ENCODE assay signal across 8 cellular contexts in genomic region chr7:149422914-149423285, GRCh38. TPM values are rescaled to one million over a fixed set of nuclear protein-coding genes. Genes with fewer than 3 reads are reported as not detected.
DNase-seq lines count a peak whose midpoint lies in the region; ATAC-seq, FAIRE-seq and TF ChIP-seq lines count a peak whose summit lies in the region.

No MANE protein-coding gene starts in this region.

- H3K4me3 ChIP-seq in astrocyte of the cerebellum (ENCODE audit: low read depth, low read length) (peak overlapping the region; percentile 12), lower lobe of right lung (peak overlapping the region; percentile 61), tibial nerve (peak overlapping the region; percentile 21 to 56 (median 44))

- no peak for TF ChIP-seq EP300 in tibial nerve (IDR thresholded peaks at IDR 0.05)

- peak; percentile 6 to 42 for ATAC-seq in lower lobe of right lung

- TF ChIP-seq POLR2A in GM12891 (IDR thresholded peaks at IDR 0.05; ENCODE audit: low read depth, low read length) = no peak
- no peak for TF ChIP-seq POLR2A in tibial nerve (IDR thresholded peaks at IDR 0.05)

- DNase-seq in GM12891 (ENCODE audit: insufficient read length, low spot score) = peak; percentile 39
- DNase-seq in HuH-7.5 (ENCODE audit: low spot score) = peak; percentile 31
- DNase-seq in astrocyte of the cerebellum (ENCODE audit: low read depth) = no peak
- DNase-seq in lower lobe of right lung = peak; percentile 61
- no peak for DNase-seq in tibial nerve (ENCODE audit: low spot score in 2 of 2)
- DNase-seq in cortex of kidney (lab: John Stamatoyannopoulos, UW) = no peak
- DNase-seq in HT-29 (ENCODE audit: low spot score) = no peak
- DNase-seq in NCI-H2171 (lab: John Stamatoyannopoulos, UW) = no peak

- H3K27ac ChIP-seq in lower lobe of right lung (peak overlapping the region; percentile 71), tibial nerve (peak overlapping the region in 2 of 4 donors; percentile 9 to 32)

- peak; percentile 28 for FAIRE-seq in GM12891 (lab: Jason Lieb, UNC)

- no peak for TF ChIP-seq CTCF in astrocyte of the cerebellum (IDR thresholded peaks at IDR 0.05; ENCODE audit: low read depth, low read length, missing control alignments)
- no peak for TF ChIP-seq CTCF in lower lobe of right lung (IDR thresholded peaks at IDR 0.05)
- TF ChIP-seq CTCF in tibial nerve (IDR thresholded peaks at IDR 0.05) = no peak

- H3K4me1 ChIP-seq in lower lobe of right lung (peaks cover 17% of the 10 kb centered on the region), tibial nerve (peaks cover 0 to 18% (median 2%) of the 10 kb centered on the region in 4 donors)

- H3K27me3 ChIP-seq in lower lobe of right lung (ENCODE audit: low read depth) = no peaks in the 10 kb centered on the region
- peaks cover 0 to 11% of the 10 kb centered on the region in 2 donors for H3K27me3 ChIP-seq in tibial nerve

- no peaks in the 10 kb centered on the region for H3K9me3 ChIP-seq in lower lobe of right lung
- no peaks in the 10 kb centered on the region for H3K9me3 ChIP-seq in tibial nerve

- H3K36me3 ChIP-seq in lower lobe of right lung (no peaks in the 10 kb centered on the region), tibial nerve (peaks cover 0 to 6% (median 0%) of the 10 kb centered on the region in 3 donors)

- WGBS in tibial nerve, 2 donors = 4 to 14% methylated on average over 20 to 34 of the region's 34 CpGs

- intact Hi-C loops in lower lobe of right lung (cut with DNase I) = no loop called here

- in situ Hi-C loops in astrocyte of the cerebellum (cut with HindIII; ENCODE audit: low sequenced_read_pairs) = no loop called here

TF ChIP-seq in GM12891, 5 proteins besides CTCF, POLR2A, EP300 and RAD21:
- TF ChIP-seq PAX5 (IDR thresholded peaks at IDR 0.05; ENCODE audit: insufficient read depth, low read length, severe bottlenecking) (no peak), POU2F2 (IDR thresholded peaks at IDR 0.05; ENCODE audit: low read depth, low read length) (no peak), SPI1 (IDR thresholded peaks at IDR 0.05; ENCODE audit: low read depth, low read length) (no peak), TAF1 (IDR thresholded peaks at IDR 0.05; ENCODE audit: low read depth, low read length) (no peak), POLR2AphosphoS5 (IDR thresholded peaks at IDR 0.05; ENCODE audit: low read depth, low read length) (no peak)

RNA-seq across cellular contexts. Expression of gene ZNF777, which starts 38.0 kb away (rescaled TPM):
- 6.1 TPM for polyA plus RNA-seq in GM12891 (2012; ENCODE audit: low read depth, missing spikeins)
- total RNA-seq in lower lobe of right lung (8.6 TPM), tibial nerve (10 to 100 TPM in 2 of 4 donors, 1 to 10 TPM in 2; 7.3 to 12.2 (median 9.6) TPM)
- total RNA-seq in HT-29 (2014; rRNA removed; shearing (Covaris generic)) = 9.9 and 12.2 TPM in 2 replicates

Comparison
In these comparisons a context has a peak if more than half of its experiments do, and no peak if none do; other contexts are left out.
1. DNase-seq: peak in GM12891 (single experiment), HuH-7.5 (single experiment) and lower lobe of right lung (single experiment); none in astrocyte of the cerebellum (single experiment), tibial nerve (0 of 2), cortex of kidney (single experiment), HT-29 (single experiment) and NCI-H2171 (single experiment).
2. Peak in every context shown above with its lines, with median percentiles within 50 percentile points of each other: H3K4me3 ChIP-seq.